In the genomic region with DNA sequence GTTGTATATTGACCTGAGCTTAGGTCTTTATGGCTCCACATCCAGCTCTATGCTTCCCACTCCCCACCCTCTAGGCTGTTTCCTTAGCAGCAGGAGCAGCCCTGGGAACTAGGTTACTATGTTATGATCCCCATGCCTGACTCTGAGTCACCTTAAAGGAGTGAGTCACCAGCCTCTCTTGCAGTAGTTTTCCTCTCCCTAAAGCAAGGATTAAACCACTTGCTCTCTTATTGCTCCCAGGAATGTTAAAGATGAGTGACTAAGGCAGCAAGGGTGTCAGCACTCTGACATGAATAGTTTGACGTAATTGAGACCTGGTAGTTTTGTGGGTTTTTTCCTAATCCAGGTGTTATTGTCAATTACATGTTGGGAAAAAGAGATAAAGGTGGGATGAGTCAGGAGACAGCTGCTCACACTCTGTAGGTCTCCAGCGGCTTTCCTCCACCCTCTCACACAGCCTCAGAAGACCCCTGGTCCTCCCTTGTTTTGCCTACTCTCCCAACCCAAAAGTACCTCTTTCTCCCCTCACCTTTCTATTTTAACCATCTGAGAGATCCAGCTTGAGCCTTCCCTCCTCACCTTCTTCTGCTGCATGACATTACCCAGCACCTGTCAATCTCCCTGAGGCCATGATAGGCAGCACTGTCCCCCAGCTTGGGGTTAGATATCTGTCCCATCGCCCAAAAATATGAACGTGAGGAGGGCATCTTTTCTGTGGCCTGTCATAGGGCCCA, we compare ENCODE assay signal across 11 cellular contexts.
A peak's percentile ranks its signal among the peaks of the same experiment; 100 is the strongest.
DNase-seq lines count a peak whose midpoint lies in the region; ATAC-seq and TF ChIP-seq lines count a peak whose summit lies in the region.
"Had no signal": no experiment of that assay in that cellular context is flagged by ENCODE, and none has a peak within 500 bp of the region (broad histone marks: within the 10 kb centered on the region; RNA-seq: fewer than 3 reads in every experiment).

No MANE protein-coding gene starts in this region.

- H2AFZ ChIP-seq in neural cell (ENCODE audit: low read depth, low read length): no peak overlapping the region

- no peaks in the 10 kb centered on the region for H3F3A ChIP-seq in neural cell (ENCODE audit: insufficient read depth, low read length, poor library complexity, severe bottlenecking)

- H3K9me2 ChIP-seq in neural cell (ENCODE audit: insufficient read depth, low read length): no peaks in the 10 kb centered on the region

- H3K4me3 ChIP-seq in neural cell (ENCODE audit: low read length): no peak overlapping the region
- no peak overlapping the region for H3K4me3 ChIP-seq in HAP-1
- H3K4me3 ChIP-seq: tibial nerve had no signal

- H3K4me2 ChIP-seq in neural cell (ENCODE audit: low read length): no peak overlapping the region

- H3K27me3 ChIP-seq in neural cell (ENCODE audit: insufficient read depth, low read depth, low read length) (no peaks in the 10 kb centered on the region), HAP-1 (ENCODE audit: low read depth) (no peaks in the 10 kb centered on the region; the same call in 1 of the 2 replicates)
- H3K27me3 ChIP-seq: tibial nerve had no signal

- TF ChIP-seq EP300 in neural cell (conservative IDR thresholded peaks at IDR 0.05; ENCODE audit: poor library complexity, severe bottlenecking): no peak

- no peak for ATAC-seq in GM19035 (IDR thresholded peaks at IDR 0.05; ENCODE audit: unreplicated experiment)
- ATAC-seq: natural killer cell treated with Interleukin-12 subunit alpha and Interleukin-12 subunit beta and Interleukin-15 and Interleukin-18, amount 100 ng/mL, for 72 hours had no signal

- no peaks in the 10 kb centered on the region for H3K79me2 ChIP-seq in neural cell (replicated peaks; ENCODE audit: insufficient read depth, low read length)

- DNase-seq in COLO668 (lab: John Stamatoyannopoulos, UW; ENCODE audit: unreplicated experiment) (peak; percentile 44), LoVo (ENCODE audit: low spot score) (peak; percentile 92), dermis blood vessel endothelial cell (peak; percentile 92), NOMO-1 treated with DMSO at 0.1 percent for 48 hours (lab: John Stamatoyannopoulos, UW; ENCODE audit: unreplicated experiment) (no peak), HAP-1 (ENCODE audit: low spot score in 2 of 2) (no peak)
- no peak for DNase-seq in NK-92 treated with Interleukin-12 subunit alpha and Interleukin-12 subunit beta, amount 100 ng/mL, for 24 hours (lab: John Stamatoyannopoulos, UW)
- DNase-seq: NCI-H1694 treated with DMSO at 0.1 percent for 48 hours had no signal

- TF ChIP-seq RAD21 in neural cell (conservative IDR thresholded peaks at IDR 0.05): no peak

- no peak overlapping the region for H3K27ac ChIP-seq in neural cell (ENCODE audit: low read length)
- H3K27ac ChIP-seq: tibial nerve had no signal

- no peak for TF ChIP-seq CTCF in neural cell (IDR thresholded peaks at IDR 0.05; ENCODE audit: poor library complexity, severe bottlenecking)

- no peaks in the 10 kb centered on the region for H3K36me3 ChIP-seq in neural cell (ENCODE audit: insufficient read depth, low read length)
- no peaks in the 10 kb centered on the region for H3K36me3 ChIP-seq in HAP-1 (replicated peaks)
- H3K36me3 ChIP-seq: tibial nerve had no signal

- H4K20me1 ChIP-seq in neural cell (ENCODE audit: insufficient read depth): no peaks in the 10 kb centered on the region

- no peak overlapping the region for H3K9ac ChIP-seq in neural cell (ENCODE audit: low read length)

- in situ Hi-C loops in HAP-1 (cut with MboI; ENCODE audit: low sequenced_read_pairs): no loop called here

- no peaks in the 10 kb centered on the region for H3K4me1 ChIP-seq in HAP-1
- H3K4me1 ChIP-seq: tibial nerve had no signal

- H3K9me3 ChIP-seq in neural cell (ENCODE audit: low read length): no peaks in the 10 kb centered on the region
- H3K9me3 ChIP-seq in HAP-1: no peaks in the 10 kb centered on the region

TF ChIP-seq in neural cell, 6 proteins besides CTCF, POLR2A, EP300 and RAD21:
- TF ChIP-seq SMC3 (conservative IDR thresholded peaks at IDR 0.05; ENCODE audit: poor library complexity) (no peak), EZH2 (IDR thresholded peaks at IDR 0.05; ENCODE audit: borderline replicate concordance, insufficient read depth, low read length, poor library complexity, severe bottlenecking) (no peak), MXI1 (conservative IDR thresholded peaks at IDR 0.05; ENCODE audit: poor library complexity, severe bottlenecking) (no peak), REST (IDR thresholded peaks at IDR 0.05; ENCODE audit: borderline replicate concordance) (peak; percentile 81), POLR2AphosphoS5 (IDR thresholded peaks at IDR 0.05) (no peak)

Comparison
In these comparisons a context has a peak if more than half of its experiments do, and no peak if none do; other contexts are left out.
1. DNase-seq: peak in COLO668 (single experiment), LoVo (single experiment) and dermis blood vessel endothelial cell (single experiment); none in NK-92 treated with Interleukin-12 subunit alpha and Interleukin-12 subunit beta, amount 100 ng/mL, for 24 hours (single experiment), NOMO-1 treated with DMSO at 0.1 percent for 48 hours (single experiment) and HAP-1 (0 of 2).